In the genomic region with DNA sequence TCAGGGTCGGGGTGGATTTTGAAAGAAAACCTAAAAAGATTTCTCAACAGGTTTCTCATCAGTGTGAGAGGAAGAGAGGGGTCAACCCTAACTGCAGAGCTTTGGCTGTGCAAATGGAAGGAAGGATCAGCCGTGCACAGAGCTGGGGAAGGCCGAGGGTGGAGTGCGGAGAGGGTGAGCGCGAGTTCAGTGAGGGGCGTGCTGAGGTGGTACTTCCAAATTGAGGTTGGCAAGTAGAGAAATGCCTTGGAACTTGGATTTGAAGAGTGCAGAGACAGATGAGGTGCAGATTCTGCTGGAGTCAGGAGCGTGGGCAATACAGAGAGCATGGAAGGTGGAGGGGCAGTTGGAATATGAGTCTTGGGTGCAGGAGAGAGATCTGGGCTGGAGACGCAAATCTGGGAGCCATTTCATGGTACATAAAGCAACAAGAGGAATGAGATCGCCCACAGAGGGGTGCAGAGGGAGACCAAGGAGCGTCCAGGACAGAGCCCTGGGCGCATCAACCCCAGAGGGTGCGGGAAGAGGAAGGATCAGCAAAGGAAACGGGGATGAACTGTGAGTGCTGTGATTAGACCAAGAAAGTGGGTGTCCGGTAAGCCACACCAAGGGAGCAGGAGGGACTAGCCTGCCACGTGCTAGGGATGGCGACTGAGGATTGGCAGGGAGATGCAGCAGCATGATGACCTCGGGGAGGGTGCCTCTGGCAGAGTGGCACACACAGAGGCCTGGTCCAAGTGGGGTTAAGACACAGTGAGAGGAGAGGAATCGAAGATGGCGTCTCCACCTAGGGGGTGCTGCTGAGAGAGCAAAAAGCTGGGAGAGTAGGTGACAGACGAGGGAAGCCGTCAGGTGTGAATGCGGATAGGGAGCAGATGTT, we compare ENCODE assay signal across 1 cellular context.
TF ChIP-seq lines count a peak whose summit lies in the region.

No MANE protein-coding gene starts in this region.

TF ChIP-seq in H1, 55 proteins besides CTCF, POLR2A, EP300 and RAD21 (continued from another document):
- TF ChIP-seq KDM1A (IDR thresholded peaks at IDR 0.05; ENCODE audit: borderline replicate concordance, low read length) (no peak), SP4 (IDR thresholded peaks at IDR 0.05; ENCODE audit: low read length) (no peak), JUN (IDR thresholded peaks at IDR 0.05; ENCODE audit: low read depth, low read length) (no peak), TEAD4 (IDR thresholded peaks at IDR 0.05; ENCODE audit: low read depth, low read length) (no peak), SUZ12 (IDR thresholded peaks at IDR 0.05; ENCODE audit: low read length) (no peak), FOSL1 (IDR thresholded peaks at IDR 0.05; ENCODE audit: insufficient read depth, low read depth, low read length) (no peak), YY1 (IDR thresholded peaks at IDR 0.05; ENCODE audit: low read depth, low read length) (no peak), NRF1 (IDR thresholded peaks at IDR 0.05; ENCODE audit: low read depth, low read length) (no peak)
